ENCODE assay signal across 1 cellular context in genomic region chr1:10474613-10475507, GRCh38.
A peak's percentile ranks its signal among the peaks of the same experiment; 100 is the strongest.
TF ChIP-seq lines count a peak whose summit lies in the region.

Gene PEX14, plus strand, starts transcription at chr1:10474950. Its CDS starts 17 bp downstream, at chr1:10474967.

TF ChIP-seq in K562, 482 proteins besides CTCF, POLR2A, EP300 and RAD21 (continued from another document and continues in another):
- no peak for TF ChIP-seq ELK1 (CRISPR knock-in tag; IDR thresholded peaks at IDR 0.05)
- TF ChIP-seq PCBP1 (IDR thresholded peaks at IDR 0.05; ENCODE audit: low read depth, low read length, poor library complexity, severe bottlenecking) = peak; percentile 40
- no peak for TF ChIP-seq ZNF280B (CRISPR knock-in tag; IDR thresholded peaks at IDR 0.05)
- TF ChIP-seq CCNT2 (IDR thresholded peaks at IDR 0.05; ENCODE audit: borderline replicate concordance, extremely low read depth, insufficient read length, low read depth, low read length) = peak; percentile 50
- no peak; the same call in 1 of the 2 replicates for TF ChIP-seq CBX1 (IDR thresholded peaks at IDR 0.05; ENCODE audit: low read depth)
- no peak; the same call in 1 of the 2 replicates for TF ChIP-seq ZNF239 (CRISPR knock-in tag; IDR thresholded peaks at IDR 0.05)
- no peak for TF ChIP-seq ZNF311 (CRISPR knock-in tag; IDR thresholded peaks at IDR 0.05)
- peak; percentile 83 for TF ChIP-seq NFRKB (IDR thresholded peaks at IDR 0.05; ENCODE audit: low read depth)
- peak; percentile 73; the same call in 1 of the 2 replicates for TF ChIP-seq PHF8 (IDR thresholded peaks at IDR 0.05; ENCODE audit: borderline replicate concordance, low read length)
- TF ChIP-seq RHOXF2B (CRISPR knock-in tag; conservative IDR thresholded peaks at IDR 0.05) = no peak; the same call in 1 of the 2 replicates
- peak; percentile 59; the same call in 1 of the 2 replicates for TF ChIP-seq THRB (CRISPR knock-in tag; conservative IDR thresholded peaks at IDR 0.05)
- peak; percentile 64; the same call in 1 of the 2 replicates for TF ChIP-seq ZNF197 (CRISPR knock-in tag; IDR thresholded peaks at IDR 0.05; ENCODE audit: low read depth)
- no peak for TF ChIP-seq MED1 (CRISPR knock-in tag; IDR thresholded peaks at IDR 0.05; ENCODE audit: borderline replicate concordance)
- no peak for TF ChIP-seq ZNF445 (CRISPR knock-in tag; IDR thresholded peaks at IDR 0.05; ENCODE audit: low read depth)
- TF ChIP-seq ATF6 (CRISPR knock-in tag; IDR thresholded peaks at IDR 0.05) = no peak
- TF ChIP-seq USF1 (CRISPR knock-in tag; IDR thresholded peaks at IDR 0.05) = no peak
- TF ChIP-seq EWSR1 (IDR thresholded peaks at IDR 0.05; ENCODE audit: borderline replicate concordance, low read depth, partially characterized antibody) = no peak
- no peak for TF ChIP-seq ZKSCAN1 (IDR thresholded peaks at IDR 0.05; ENCODE audit: low read depth, low read length)
- no peak for TF ChIP-seq NR1H2 (CRISPR knock-in tag; IDR thresholded peaks at IDR 0.05)
- no peak for TF ChIP-seq ZNF217 (CRISPR knock-in tag; IDR thresholded peaks at IDR 0.05)
- TF ChIP-seq GATA2 (CRISPR knock-in tag; IDR thresholded peaks at IDR 0.05) = no peak
- 0 out of 4 replicates have a peak, but pooled peaks of 1 of the 2 experiments have one; percentile 31 for TF ChIP-seq TEAD1 (CRISPR knock-in tag; IDR thresholded peaks at IDR 0.05)
- TF ChIP-seq RREB1 (CRISPR knock-in tag; IDR thresholded peaks at IDR 0.05) = no peak
- TF ChIP-seq PTTG1 (tag; IDR thresholded peaks at IDR 0.05; ENCODE audit: low read depth) = no peak
- TF ChIP-seq ZNF75A (CRISPR knock-in tag; IDR thresholded peaks at IDR 0.05) = no peak
- peak; percentile 32; the same call in 1 of the 2 replicates for TF ChIP-seq TEAD4 (IDR thresholded peaks at IDR 0.05; ENCODE audit: low read length)
- no peak for TF ChIP-seq TEAD4 (CRISPR knock-in tag; IDR thresholded peaks at IDR 0.05; ENCODE audit: borderline replicate concordance)
- no peak for TF ChIP-seq ZNF274 (IDR thresholded peaks at IDR 0.05; ENCODE audit: borderline replicate concordance, low read depth, low read length)
- TF ChIP-seq ZBTB43 (CRISPR knock-in tag; IDR thresholded peaks at IDR 0.05) = no peak
- peak; percentile 51; the same call in 1 of the 2 replicates for TF ChIP-seq NKRF (IDR thresholded peaks at IDR 0.05; ENCODE audit: borderline replicate concordance)
- TF ChIP-seq TARDBP (IDR thresholded peaks at IDR 0.05) = no peak
- TF ChIP-seq KAT7 (CRISPR knock-in tag; IDR thresholded peaks at IDR 0.05; ENCODE audit: borderline replicate concordance) = no peak
- TF ChIP-seq ZNF76 (CRISPR knock-in tag; IDR thresholded peaks at IDR 0.05; ENCODE audit: borderline replicate concordance) = no peak
- no peak for TF ChIP-seq HMGXB4 (CRISPR knock-in tag; IDR thresholded peaks at IDR 0.05)
- no peak for TF ChIP-seq TGIF2 (CRISPR knock-in tag; IDR thresholded peaks at IDR 0.05)
- TF ChIP-seq NUFIP1 (IDR thresholded peaks at IDR 0.05; ENCODE audit: partially characterized antibody) = no peak
- TF ChIP-seq MYNN (IDR thresholded peaks at IDR 0.05) = no peak
- no peak for TF ChIP-seq MYNN (CRISPR knock-in tag; IDR thresholded peaks at IDR 0.05)
- no peak for TF ChIP-seq ZNF436 (CRISPR knock-in tag; IDR thresholded peaks at IDR 0.05)
- no peak for TF ChIP-seq CLOCK (CRISPR knock-in tag; IDR thresholded peaks at IDR 0.05; ENCODE audit: borderline replicate concordance)
- peak; percentile 88 for TF ChIP-seq BRD9 (IDR thresholded peaks at IDR 0.05; ENCODE audit: low read depth, partially characterized antibody)
